Comparison of ENCODE assay signal across 8 cellular contexts in genomic region chr11:96272542-96273306, GRCh38.
DNase-seq lines count a peak whose midpoint lies in the region; ATAC-seq and TF ChIP-seq lines count a peak whose summit lies in the region.

No MANE protein-coding gene starts in this region.

- no peak overlapping the region for H4K8ac ChIP-seq in mesendoderm (ENCODE audit: low read depth, low read length)

- H2BK15ac ChIP-seq in mesendoderm (replicated peaks; ENCODE audit: low read depth), result no peak overlapping the region

- no peak overlapping the region for H4K5ac ChIP-seq in mesendoderm (ENCODE audit: low read length)

- H2AK5ac ChIP-seq in mesendoderm (ENCODE audit: low read length), result no peak overlapping the region

- H3K27ac ChIP-seq in mesendoderm (ENCODE audit: low read depth, low read length), result no peak overlapping the region

- no peak overlapping the region for H3K9ac ChIP-seq in mesendoderm (ENCODE audit: low read length)

- H3K27me3 ChIP-seq in mesendoderm (ENCODE audit: insufficient read depth, low read length, poor library complexity), result no peaks in the 10 kb centered on the region

- no peak overlapping the region for H2BK120ac ChIP-seq in mesendoderm (ENCODE audit: low read depth, low read length)

- no peaks in the 10 kb centered on the region for H3K36me3 ChIP-seq in mesendoderm (ENCODE audit: control insufficient read depth, insufficient read depth, low read length)

- H3K79me2 ChIP-seq in mesendoderm (ENCODE audit: control insufficient read depth, insufficient read depth, low read length), result no peaks in the 10 kb centered on the region

- no CpG with 5 or more reads among the region's 3 CpGs for WGBS in mesendoderm (ENCODE audit: extremely low coverage, insufficient coverage, low lambda C conversion rate)

- no peak for TF ChIP-seq CTCF in astrocyte of the spinal cord (IDR thresholded peaks at IDR 0.05; ENCODE audit: low read depth, low read length)

- DNase-seq in astrocyte of the spinal cord (ENCODE audit: low read depth, low spot score), result peak; percentile 76
- peak; percentile 68 for DNase-seq in mesendoderm
- no peak for DNase-seq in hepatic stellate cell (ENCODE audit: low spot score)
- no peak for DNase-seq in NCI-H446 treated with DMSO at 0.1 percent for 48 hours (lab: John Stamatoyannopoulos, UW)
- no peak for DNase-seq in mucosa of gallbladder (ENCODE audit: low spot score)
- DNase-seq in COLO829 (ENCODE audit: low spot score), result no peak

- no peaks in the 10 kb centered on the region for H3K4me1 ChIP-seq in mesendoderm (ENCODE audit: control insufficient read depth, low read depth, low read length)

- H2BK5ac ChIP-seq in mesendoderm (ENCODE audit: low read length), result no peak overlapping the region

- in situ Hi-C loops in astrocyte of the spinal cord (cut with HindIII; ENCODE audit: low sequenced_read_pairs), result no loop called here

- H3K18ac ChIP-seq in mesendoderm (ENCODE audit: low read length), result no peak overlapping the region

- H3K4me2 ChIP-seq in mesendoderm (ENCODE audit: low read length), result no peak overlapping the region

- no peak overlapping the region for H3K56ac ChIP-seq in mesendoderm (ENCODE audit: low read length)

- no peak overlapping the region for H3K4me3 ChIP-seq in astrocyte of the spinal cord (ENCODE audit: low read depth, low read length)
- H3K4me3 ChIP-seq in mesendoderm (ENCODE audit: low read length), result no peak overlapping the region

- no peak overlapping the region for H3K4ac ChIP-seq in mesendoderm (ENCODE audit: low read depth, low read length)

- ATAC-seq in GM18517 (IDR thresholded peaks at IDR 0.05; ENCODE audit: unreplicated experiment) (peak; percentile 47), HG02938 (IDR thresholded peaks at IDR 0.05; ENCODE audit: unreplicated experiment) (peak; percentile 91)

- H3K23ac ChIP-seq in mesendoderm (ENCODE audit: low read length), result no peak overlapping the region

- no peaks in the 10 kb centered on the region for H3K79me1 ChIP-seq in mesendoderm (ENCODE audit: low read length)

Comparison
In these comparisons a context has a peak if more than half of its experiments do, and no peak if none do; other contexts are left out.
1. DNase-seq: peak in astrocyte of the spinal cord (single experiment) and mesendoderm (single experiment); none in hepatic stellate cell (single experiment), NCI-H446 treated with DMSO at 0.1 percent for 48 hours (single experiment), mucosa of gallbladder (single experiment) and COLO829 (single experiment).